ENCODE assay signal across 8 cellular contexts in the genomic region with DNA sequence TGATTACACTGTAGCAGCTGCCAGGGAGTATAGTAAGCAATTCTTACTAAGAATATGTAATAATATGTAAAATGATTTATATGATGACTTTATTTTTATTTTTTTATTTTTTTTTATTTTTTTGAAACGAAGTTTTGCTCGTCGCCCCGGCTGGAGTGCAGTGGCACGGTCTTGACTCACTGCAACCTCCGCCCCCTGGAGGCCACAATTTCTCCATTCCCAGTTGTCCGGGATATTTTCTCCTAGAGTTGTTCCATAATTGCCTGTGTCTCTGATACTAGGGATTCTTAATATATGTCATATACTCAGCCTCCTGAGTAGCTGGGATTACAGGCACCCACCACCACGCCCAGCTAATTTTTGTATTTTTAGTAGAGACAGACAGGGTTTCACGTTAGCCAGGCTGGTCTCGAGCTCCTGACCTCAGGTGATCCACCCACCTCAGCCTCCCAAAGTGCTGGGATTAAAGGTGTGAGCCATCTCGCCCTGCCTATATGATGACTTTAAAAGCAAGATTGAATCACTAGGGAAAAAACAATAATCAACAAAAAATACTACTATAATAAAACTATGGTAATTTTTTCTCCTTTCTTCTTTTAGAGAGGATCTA. TPM values are rescaled to one million over a fixed set of nuclear protein-coding genes. Genes with fewer than 3 reads are reported as not detected.
DNase-seq lines count a peak whose midpoint lies in the region; ATAC-seq, FAIRE-seq and TF ChIP-seq lines count a peak whose summit lies in the region.

No MANE protein-coding gene starts in this region.

- H3K36me3 ChIP-seq in K562 (ENCODE audit: control insufficient read depth, insufficient read depth, low read length) (no peaks in the 10 kb centered on the region), keratinocyte (ENCODE audit: control insufficient read depth in 2 of 2, extremely low read depth in 1 of 2, insufficient read depth in 2 of 2, low read length in 2 of 2) (no peaks in the 10 kb centered on the region)
- H3K36me3 ChIP-seq in effector memory CD4-positive, alpha-beta T cell (ENCODE audit: control insufficient read depth, insufficient read depth, low read length), result no peaks in the 10 kb centered on the region

- no peak for TF ChIP-seq POLR2A in K562 (conservative IDR thresholded peaks at IDR 0.05)

- H2AFZ ChIP-seq in K562 (ENCODE audit: low read depth, low read length) (no peak overlapping the region), keratinocyte (ENCODE audit: control insufficient read depth, low read length) (no peak overlapping the region)

- dilution Hi-C loops in keratinocyte (cut with MboI; ENCODE audit: extremely low pct_ligation_motif_present, low sequenced_read_pairs), result no loop called here

- peak in 1 of 2 experiments; percentile 48; a peak in 3 of 4 replicates for TF ChIP-seq RAD21 in K562 (CRISPR knock-in tag; conservative IDR thresholded peaks at IDR 0.05 in 1 of 2, IDR thresholded peaks at IDR 0.05 in 1 of 2)

- H3K9me3 ChIP-seq in K562 (replicated peaks; ENCODE audit: control insufficient read depth, insufficient read depth, low read depth, low read length) (no peaks in the 10 kb centered on the region), keratinocyte (ENCODE audit: control insufficient read depth, low read depth, low read length) (no peaks in the 10 kb centered on the region)
- H3K9me3 ChIP-seq in effector memory CD4-positive, alpha-beta T cell (ENCODE audit: control insufficient read depth, low read length), result no peaks in the 10 kb centered on the region

- 2% methylated on average over 11 of the region's 11 CpGs for WGBS in K562 (ENCODE audit: insufficient coverage, low coverage, missing lambda C conversion rate)

- H3K9ac ChIP-seq in K562 (ENCODE audit: insufficient read depth in 1 of 2, low read depth in 2 of 2, low read length in 2 of 2) (no peak overlapping the region), keratinocyte (ENCODE audit: control insufficient read depth, extremely low read depth, insufficient read depth, low read length) (no peak overlapping the region)

- no peak for TF ChIP-seq EP300 in K562 (IDR thresholded peaks at IDR 0.05; ENCODE audit: low read length)

- FAIRE-seq in K562 (lab: Jason Lieb, UNC), result no peak
- no peak for FAIRE-seq in keratinocyte (lab: Jason Lieb, UNC)
- no peak for FAIRE-seq in urothelium cell line (lab: Jason Lieb, UNC)

- DNase-seq in ELR (ENCODE audit: low read depth), result peak; percentile 67
- DNase-seq in M059J (ENCODE audit: low read depth), result peak; percentile 50
- DNase-seq in K562 (ENCODE audit: extremely low read depth in 1 of 4, low spot score in 3 of 4), result peak in 1 of 4 experiments; percentile 52
- DNase-seq in keratinocyte (ENCODE audit: low read depth, low spot score), result no peak
- peak; percentile 40 for DNase-seq in urothelium cell line (ENCODE audit: low spot score)
- DNase-seq in effector memory CD4-positive, alpha-beta T cell, result no peak
- no peak for DNase-seq in AML-193 (lab: John Stamatoyannopoulos, UW)

- in situ Hi-C loops in K562 (cut with MboI), result no loop called here

- H3K79me2 ChIP-seq in K562 (ENCODE audit: control insufficient read depth, insufficient read depth, low read length) (no peaks in the 10 kb centered on the region), keratinocyte (ENCODE audit: control insufficient read depth, insufficient read depth, low read length) (no peaks in the 10 kb centered on the region)

- H3K4me3 ChIP-seq in K562, result no peak overlapping the region
- no peak overlapping the region for H3K4me3 ChIP-seq in keratinocyte (ENCODE audit: control insufficient read depth in 2 of 3, extremely low read depth in 1 of 3, insufficient read depth in 2 of 3, low read depth in 1 of 3, low read length in 3 of 3)
- H3K4me3 ChIP-seq in effector memory CD4-positive, alpha-beta T cell (ENCODE audit: insufficient read depth, low read depth, low read length, poor library complexity, severe bottlenecking), result no peak overlapping the region

- peaks cover 0 to 4% of the 10 kb centered on the region in 2 experiments; a peak in 2 of 5 replicates for H3K27me3 ChIP-seq in K562 (ENCODE audit: control insufficient read depth in 2 of 2, insufficient read depth in 2 of 2, low read length in 2 of 2)
- H3K27me3 ChIP-seq in keratinocyte (ENCODE audit: control insufficient read depth, extremely low read depth, insufficient read depth, low read length), result no peaks in the 10 kb centered on the region
- no peaks in the 10 kb centered on the region for H3K27me3 ChIP-seq in effector memory CD4-positive, alpha-beta T cell (replicated peaks; ENCODE audit: control insufficient read depth, insufficient read depth, low read length, poor library complexity, severe bottlenecking)

- peak; percentile 55 to 66 (median 56) for TF ChIP-seq CTCF in K562 (IDR thresholded peaks at IDR 0.05 in 2 of 3, conservative IDR thresholded peaks at IDR 0.05 in 1 of 3; ENCODE audit: insufficient read depth in 2 of 3, low read depth in 1 of 3, low read length in 3 of 3)
- TF ChIP-seq CTCF in keratinocyte (optimal IDR thresholded peaks at IDR 0.05 in 1 of 3, IDR thresholded peaks at IDR 0.05 in 1 of 3, conservative IDR thresholded peaks at IDR 0.05 in 1 of 3; ENCODE audit: extremely low read depth in 1 of 3, insufficient read depth in 2 of 3, low read length in 3 of 3), result peak; percentile 45 to 50 (median 48)

- intact Hi-C loops in K562 (cut with micrococcal nuclease), result loop anchor here (2.0 kb wide), 1 partner anchor 170 kb away; a partner anchor contains a TSS

- H4K20me1 ChIP-seq in K562 (replicated peaks; ENCODE audit: control insufficient read depth, insufficient read depth, low read length) (no peaks in the 10 kb centered on the region), keratinocyte (ENCODE audit: control insufficient read depth, extremely low read depth, insufficient read depth, low read length) (no peaks in the 10 kb centered on the region)

- POLR2A ChIA-PET in K562 (lab: Yijun Ruan, JAX), result interaction anchor here (1.6 kb wide), 1 partner anchor 12 kb away, joined by 6 read pairs; a partner anchor contains a TSS

- H3K4me2 ChIP-seq in K562 (ENCODE audit: insufficient read depth, low read length), result no peak overlapping the region
- no peak overlapping the region for H3K4me2 ChIP-seq in keratinocyte (ENCODE audit: control insufficient read depth, extremely low read depth, insufficient read depth, low read depth, low read length)

- no peak overlapping the region for H3K27ac ChIP-seq in K562 (ENCODE audit: extremely low read depth, low read depth, low read length)
- no peak overlapping the region for H3K27ac ChIP-seq in keratinocyte (ENCODE audit: control insufficient read depth, insufficient read depth, low read length)
- no peak overlapping the region for H3K27ac ChIP-seq in effector memory CD4-positive, alpha-beta T cell (ENCODE audit: insufficient read depth, low read length, poor library complexity, severe bottlenecking)

- H3K9me1 ChIP-seq in K562 (ENCODE audit: control insufficient read depth, insufficient read depth, low read length), result no peaks in the 10 kb centered on the region
- H3K9me1 ChIP-seq in keratinocyte (ENCODE audit: control insufficient read depth, extremely low read depth, insufficient read depth, low read length), result no peaks in the 10 kb centered on the region

- BruUV-seq in K562 (replicated peaks; lab: Mats Ljungman, UMichigan), result no TSS peak

- CTCF ChIA-PET in K562 (lab: Yijun Ruan, JAX; ENCODE audit: low intra/inter-chr PET ratio), result no interaction called here

- ATAC-seq in K562 (peak; percentile 87), HG03378 (IDR thresholded peaks at IDR 0.05; ENCODE audit: unreplicated experiment) (no peak)

- H3K4me1 ChIP-seq in K562 (replicated peaks in 1 of 2; ENCODE audit: control insufficient read depth in 2 of 2, insufficient read depth in 2 of 2, low read length in 2 of 2) (no peaks in the 10 kb centered on the region; a peak in 1 of 5 replicates), keratinocyte (ENCODE audit: control insufficient read depth, extremely low read depth, insufficient read depth, low read length) (peaks cover 5% of the 10 kb centered on the region)
- H3K4me1 ChIP-seq in effector memory CD4-positive, alpha-beta T cell (ENCODE audit: control insufficient read depth, insufficient read depth, low read length, poor library complexity, severe bottlenecking), result no peaks in the 10 kb centered on the region

RNA-seq across cellular contexts. Expression of a gene that starts 12.2 kb away (rescaled TPM):
- total RNA-seq in M059J (2014; rRNA removed; shearing (Covaris generic)), result 9.6 and 13.6 TPM in 2 replicates
- 2.6 and 12.8 TPM in 2 replicates for total RNA-seq in K562 (2011; cell fraction: chromatin; rRNA removed; ENCODE audit: low replicate concordance)
- total RNA-seq in K562 (2011; cell fraction: nucleolus; rRNA removed), result 0.67 and 1.8 TPM in 2 replicates
- total RNA-seq in K562 (2011; cell fraction: nucleoplasm; rRNA removed), result 2.0 and 4.1 TPM in 2 replicates
- 0.95 and 1.0 TPM in 2 replicates for total RNA-seq in K562 (2014; rRNA removed)
- total RNA-seq in K562 (2014; rRNA removed; fragmentation: Illumina TruSeq; extraction: Trizol), result 2.1 and 2.2 TPM in 2 replicates
- total RNA-seq in K562 (2015; rRNA removed; fragmentation: Illumina TruSeq; extraction: Trizol), result 2.1 and 2.5 TPM in 2 replicates
- 2.9 and 3.3 TPM in 2 replicates for total RNA-seq in K562 (2021)
- 0.99 and 1.1 TPM in 2 replicates for polyA plus RNA-seq in K562 (2011; rRNA removed)
- 0.24 and 0.93 TPM in 2 replicates for polyA plus RNA-seq in K562 (2011; cell fraction: cytosol; rRNA removed)
- polyA plus RNA-seq in K562 (2011; cell fraction: nucleus; rRNA removed), result 1.0 and 1.7 TPM in 2 replicates
- 0.73 and 1.5 TPM in 2 replicates for polyA plus RNA-seq in K562 (2012)
- polyA plus RNA-seq in K562 (2014; fragmentation: Illumina TruSeq; extraction: Trizol), result 0.88 and 0.96 TPM in 2 replicates
- polyA plus RNA-seq in K562 (2014; fragmentation: Nextera tagmentation; extraction: Ambion mirVana), result under 1 TPM; 0.21 to 0.44 TPM
- polyA plus RNA-seq in K562 (2014; rRNA removed), result 0.49 and 0.74 TPM in 2 replicates
- polyA minus RNA-seq in K562 (2011; rRNA and poly(A)+ RNA removed), result 3.8 and 5.3 TPM in 2 replicates
- 0.95 and 1.0 TPM in 2 replicates for polyA minus RNA-seq in K562 (2011; cell fraction: cytosol; rRNA and poly(A)+ RNA removed)
- 2.7 and 4.4 TPM in 2 replicates for polyA minus RNA-seq in K562 (2011; cell fraction: nucleus; rRNA and poly(A)+ RNA removed)
- polyA plus RNA-seq in keratinocyte, result 6.3 to 7.6 TPM (median 7.3 TPM) in 3 replicates
- 17.7 TPM for polyA plus RNA-seq in keratinocyte (2011; ENCODE audit: low read depth)
- 2.1 and 3.5 TPM in 2 replicates for polyA plus RNA-seq in keratinocyte (2011; cell fraction: cytosol; rRNA removed)
- 12.7 and 15.0 TPM in 2 replicates for polyA plus RNA-seq in keratinocyte (2011; cell fraction: nucleus; rRNA removed)
- polyA plus RNA-seq in keratinocyte (2012; ENCODE audit: low replicate concordance), result 2.8 and 7.5 TPM in 2 replicates
- polyA minus RNA-seq in keratinocyte, result 8.8 to 48.7 TPM (median 25.2 TPM) in 3 replicates
- 6.1 TPM for polyA minus RNA-seq in keratinocyte (2011; cell fraction: cytosol; rRNA and poly(A)+ RNA removed)
- 43.1 and 89.3 TPM in 2 replicates for polyA minus RNA-seq in keratinocyte (2011; cell fraction: nucleus; rRNA and poly(A)+ RNA removed)

Comparison
In these comparisons a context has a peak if more than half of its experiments do, and no peak if none do; other contexts are left out.
1. DNase-seq: peak in ELR (single experiment), M059J (single experiment) and urothelium cell line (single experiment); none in keratinocyte (single experiment), effector memory CD4-positive, alpha-beta T cell (0 of 3) and AML-193 (0 of 2).